Comparison of ENCODE assay signal across 16 cellular contexts in the genomic region with DNA sequence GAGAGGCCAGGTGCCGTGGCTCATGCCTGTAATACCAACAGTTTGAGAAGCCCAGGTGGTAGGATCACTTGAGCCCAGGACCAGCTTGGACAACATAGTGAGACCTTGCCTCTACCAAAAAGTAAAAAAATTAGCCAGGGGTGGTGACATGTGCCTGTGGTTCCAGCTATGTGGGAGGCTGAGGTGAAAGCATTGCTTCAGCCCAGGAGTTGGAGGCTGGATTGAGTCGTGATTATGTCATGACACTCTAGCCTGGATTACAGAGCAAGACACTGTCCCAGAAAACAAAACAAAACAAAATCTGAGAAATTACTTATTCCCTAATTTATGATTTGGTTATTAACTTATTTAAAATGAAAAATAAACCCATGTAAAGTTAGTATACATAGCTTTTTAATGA.
"Had no signal": no experiment of that assay in that cellular context is flagged by ENCODE, and none has a peak within 500 bp of the region (broad histone marks: within the 10 kb centered on the region; RNA-seq: fewer than 3 reads in every experiment).

No MANE protein-coding gene starts in this region.

- H3K27me3 Mint-ChIP-seq: activated naive CD8-positive, alpha-beta T cell had no signal

- H3K27ac ChIP-seq: ascending aorta, hepatocyte, psoas muscle, right lobe of liver, suprapubic skin, upper lobe of right lung had no signal

- H3K9me3 Mint-ChIP-seq: nephron had no signal

- H3K4me3 ChIP-seq: ascending aorta, hepatocyte, psoas muscle, right lobe of liver, suprapubic skin, upper lobe of right lung had no signal

- H3K4me2 ChIP-seq: hepatocyte had no signal

- FAIRE-seq: colon, kidney had no signal

- H3K9me3 ChIP-seq: ascending aorta, psoas muscle, right lobe of liver, suprapubic skin, upper lobe of right lung had no signal

- H3K36me3 Mint-ChIP-seq: activated naive CD8-positive, alpha-beta T cell had no signal

- H3K36me3 ChIP-seq: ascending aorta, right lobe of liver, suprapubic skin, upper lobe of right lung had no signal

- ATAC-seq: left ventricle myocardium superior, psoas muscle, upper lobe of right lung had no signal

- H3K27ac Mint-ChIP-seq: activated naive CD8-positive, alpha-beta T cell; nephron had no signal

- DNase-seq: activated CD4-positive, alpha-beta T cell treated with anti-CD3 and anti-CD28 coated beads for 1 hour; activated effector memory CD4-positive, alpha-beta T cell treated with anti-CD3 and anti-CD28 coated beads, Interleukin-2, amount 50 U/mL, for 16 hours; activated T-cell treated with anti-CD3 and anti-CD28 coated beads, Interleukin-2, amount 50 U/mL, for 1 hour; kidney; left ventricle myocardium superior; mesendoderm; psoas muscle; right lobe of liver; stimulated activated naive CD4-positive, alpha-beta T cell treated with Interleukin-2 at 50 U/mL for 16 hours; upper lobe of right lung had no signal

- H3K27me3 ChIP-seq: ascending aorta, hepatocyte, right lobe of liver, suprapubic skin, upper lobe of right lung had no signal

- H3K4me1 ChIP-seq: ascending aorta had no signal

- H3K4me3 Mint-ChIP-seq: activated naive CD8-positive, alpha-beta T cell; nephron had no signal

- H2AFZ ChIP-seq: hepatocyte had no signal
